Comparison of ENCODE assay signal across 17 cellular contexts in genomic region chr6:100446922-100447899, GRCh38. TPM values are rescaled to one million over a fixed set of nuclear protein-coding genes. Genes with fewer than 3 reads are reported as not detected.
A peak's percentile ranks its signal among the peaks of the same experiment; 100 is the strongest.
DNase-seq lines count a peak whose midpoint lies in the region; ATAC-seq, FAIRE-seq and TF ChIP-seq lines count a peak whose summit lies in the region.
"Had no signal": no experiment of that assay in that cellular context is flagged by ENCODE, and none has a peak within 500 bp of the region (broad histone marks: within the 10 kb centered on the region; RNA-seq: fewer than 3 reads in every experiment).

No MANE protein-coding gene starts in this region.

- H3K4me1 ChIP-seq in adipocyte (ENCODE audit: control insufficient read depth, insufficient read depth, low read length): peaks cover 9% of the 10 kb centered on the region
- H3K4me1 ChIP-seq in keratinocyte (ENCODE audit: control insufficient read depth, extremely low read depth, insufficient read depth, low read length): no peaks in the 10 kb centered on the region
- H3K4me1 ChIP-seq: HAP-1 had no signal

- H3K4me3 ChIP-seq in adipocyte (ENCODE audit: low read length): peak overlapping the region; percentile 39
- H3K4me3 ChIP-seq in keratinocyte (ENCODE audit: control insufficient read depth in 2 of 3, extremely low read depth in 1 of 3, insufficient read depth in 2 of 3, low read depth in 1 of 3, low read length in 3 of 3): no peak overlapping the region
- H3K4me3 ChIP-seq: HAP-1 had no signal

- H3K9me3 Mint-ChIP-seq in activated naive CD4-positive, alpha-beta T cell treated with anti-CD3 and anti-CD28 coated beads, Interleukin-2, amount 10 ng/mL, durations not matched to agents 7 days and 5 days: no peaks in the 10 kb centered on the region
- no peaks in the 10 kb centered on the region for H3K9me3 Mint-ChIP-seq in activated naive CD4-positive, alpha-beta T cell treated with anti-CD3 and anti-CD28 coated beads for 36 hours

- H3K4me2 ChIP-seq in keratinocyte (ENCODE audit: control insufficient read depth, extremely low read depth, insufficient read depth, low read depth, low read length): peak overlapping the region; percentile 34

- CTCF ChIA-PET in activated naive CD4-positive, alpha-beta T cell treated with anti-CD3 and anti-CD28 coated beads, Interleukin-2, amount 10 ng/mL, durations not matched to agents 7 days and 5 days (lab: Charles Lee): interaction anchor here (0.9 kb wide), 1 partner anchor 9 kb away, joined by 3 read pairs; no protein-coding TSS in a partner anchor
- CTCF ChIA-PET in activated naive CD4-positive, alpha-beta T cell treated with anti-CD3 and anti-CD28 coated beads for 36 hours (lab: Charles Lee): interaction anchor here (0.8 kb wide), 1 partner anchor 18 kb away, joined by 3 read pairs; the partner anchor contains the start of gene SIM1

- peaks cover 5% of the 10 kb centered on the region for H3K36me3 Mint-ChIP-seq in activated naive CD4-positive, alpha-beta T cell treated with anti-CD3 and anti-CD28 coated beads, Interleukin-2, amount 10 ng/mL, durations not matched to agents 7 days and 5 days
- H3K36me3 Mint-ChIP-seq in activated naive CD4-positive, alpha-beta T cell treated with anti-CD3 and anti-CD28 coated beads for 36 hours (ENCODE audit: low read depth): peaks cover 4% of the 10 kb centered on the region

- no peaks in the 10 kb centered on the region for H3K9me3 ChIP-seq in adipocyte (ENCODE audit: control insufficient read depth, low read length)
- no peaks in the 10 kb centered on the region for H3K9me3 ChIP-seq in keratinocyte (ENCODE audit: control insufficient read depth, low read depth, low read length)
- H3K9me3 ChIP-seq: HAP-1 had no signal

- H3K27me3 ChIP-seq in adipocyte (replicated peaks; ENCODE audit: control insufficient read depth, insufficient read depth, low read length) (no peaks in the 10 kb centered on the region), keratinocyte (ENCODE audit: control insufficient read depth, extremely low read depth, insufficient read depth, low read length) (peaks cover 77% of the 10 kb centered on the region)

- H3K4me3 Mint-ChIP-seq in activated naive CD4-positive, alpha-beta T cell treated with anti-CD3 and anti-CD28 coated beads, Interleukin-2, amount 10 ng/mL, durations not matched to agents 7 days and 5 days: peak overlapping the region; percentile 8
- H3K4me3 Mint-ChIP-seq in activated naive CD4-positive, alpha-beta T cell treated with anti-CD3 and anti-CD28 coated beads for 36 hours: no peak overlapping the region

- H3K27me3 Mint-ChIP-seq in activated naive CD4-positive, alpha-beta T cell treated with anti-CD3 and anti-CD28 coated beads, Interleukin-2, amount 10 ng/mL, durations not matched to agents 7 days and 5 days: no peaks in the 10 kb centered on the region
- peaks cover 55% of the 10 kb centered on the region for H3K27me3 Mint-ChIP-seq in activated naive CD4-positive, alpha-beta T cell treated with anti-CD3 and anti-CD28 coated beads for 36 hours (ENCODE audit: low read depth)

- no peak overlapping the region for H3K27ac ChIP-seq in keratinocyte (ENCODE audit: control insufficient read depth, insufficient read depth, low read length)

- ATAC-seq in GM19463 (IDR thresholded peaks at IDR 0.05; ENCODE audit: unreplicated experiment): no peak
- ATAC-seq: activated naive CD4-positive, alpha-beta T cell treated with anti-CD3 and anti-CD28 coated beads, Interleukin-2, amount 50 U/mL, for 72 hours had no signal

- H3K79me2 ChIP-seq in keratinocyte (ENCODE audit: control insufficient read depth, insufficient read depth, low read length): no peaks in the 10 kb centered on the region

- no peaks in the 10 kb centered on the region for H4K20me1 ChIP-seq in keratinocyte (ENCODE audit: control insufficient read depth, extremely low read depth, insufficient read depth, low read length)

- intact Hi-C loops in activated naive CD4-positive, alpha-beta T cell treated with anti-CD3 and anti-CD28 coated beads for 36 hours (cut with micrococcal nuclease): loop anchor here (1.0 kb wide), 2 partner anchors 11 to 20 kb away; no protein-coding TSS in a partner anchor

- H3K27ac Mint-ChIP-seq in activated naive CD4-positive, alpha-beta T cell treated with anti-CD3 and anti-CD28 coated beads, Interleukin-2, amount 10 ng/mL, durations not matched to agents 7 days and 5 days: no peak overlapping the region
- H3K27ac Mint-ChIP-seq in activated naive CD4-positive, alpha-beta T cell treated with anti-CD3 and anti-CD28 coated beads for 36 hours: no peak overlapping the region

- H3K9ac ChIP-seq in adipocyte (ENCODE audit: low read length) (no peak overlapping the region), keratinocyte (ENCODE audit: control insufficient read depth, extremely low read depth, insufficient read depth, low read length) (no peak overlapping the region)

- dilution Hi-C loops in keratinocyte (cut with MboI; ENCODE audit: extremely low pct_ligation_motif_present, low sequenced_read_pairs): no loop called here

- H2AFZ ChIP-seq in keratinocyte (ENCODE audit: control insufficient read depth, low read length): no peak overlapping the region

- no peak for DNase-seq in activated naive CD4-positive, alpha-beta T cell treated with anti-CD3 and anti-CD28 coated beads, Interleukin-2, amount 10 ng/mL, durations not matched to agents 7 days and 5 days
- no peak for DNase-seq in activated naive CD4-positive, alpha-beta T cell treated with anti-CD3 and anti-CD28 coated beads for 36 hours
- DNase-seq in adipocyte (ENCODE audit: low read depth) (no peak), keratinocyte (ENCODE audit: low read depth, low spot score) (no peak), superior temporal gyrus (ENCODE audit: extremely low spot score) (peak; percentile 7), COLO668 (lab: John Stamatoyannopoulos, UW; ENCODE audit: unreplicated experiment) (no peak), NCI-H1417 (lab: John Stamatoyannopoulos, UW) (no peak)
- DNase-seq: activated CD4-positive, CD25-positive, alpha-beta regulatory T cell treated with anti-CD3 and anti-CD28 coated beads, Interleukin-2, amount 50 U/mL, for 72 hours; head of caudate nucleus; NCI-H2081 treated with DMSO at 0.1 percent for 48 hours had no signal

- no peak for TF ChIP-seq CTCF in keratinocyte (optimal IDR thresholded peaks at IDR 0.05 in 1 of 3, IDR thresholded peaks at IDR 0.05 in 1 of 3, conservative IDR thresholded peaks at IDR 0.05 in 1 of 3; ENCODE audit: extremely low read depth in 1 of 3, insufficient read depth in 2 of 3, low read length in 3 of 3)

- H3K36me3 ChIP-seq in adipocyte (ENCODE audit: control insufficient read depth, insufficient read depth, low read length, severe bottlenecking) (peaks cover 46% of the 10 kb centered on the region), keratinocyte (ENCODE audit: control insufficient read depth in 2 of 2, extremely low read depth in 1 of 2, insufficient read depth in 2 of 2, low read length in 2 of 2) (no peaks in the 10 kb centered on the region)
- H3K36me3 ChIP-seq: HAP-1 had no signal

- H3K9me1 ChIP-seq in keratinocyte (ENCODE audit: control insufficient read depth, extremely low read depth, insufficient read depth, low read length): no peaks in the 10 kb centered on the region

- peaks cover 7% of the 10 kb centered on the region for H3K4me1 Mint-ChIP-seq in activated naive CD4-positive, alpha-beta T cell treated with anti-CD3 and anti-CD28 coated beads, Interleukin-2, amount 10 ng/mL, durations not matched to agents 7 days and 5 days
- peaks cover 6% of the 10 kb centered on the region for H3K4me1 Mint-ChIP-seq in activated naive CD4-positive, alpha-beta T cell treated with anti-CD3 and anti-CD28 coated beads for 36 hours (ENCODE audit: low read depth)

- FAIRE-seq in keratinocyte (lab: Jason Lieb, UNC): no peak
- FAIRE-seq: G401.6 had no signal

RNA-seq across cellular contexts. Expression of gene SIM1, which starts 17.5 kb away (rescaled TPM):
- total RNA-seq in activated naive CD4-positive, alpha-beta T cell treated with anti-CD3 and anti-CD28 coated beads for 36 hours: not detected
- polyA plus RNA-seq in keratinocyte: not detected in 3 replicates
- polyA plus RNA-seq in keratinocyte (2011; ENCODE audit: low read depth): not detected
- polyA plus RNA-seq in keratinocyte (2011; cell fraction: cytosol; rRNA removed): not detected in 2 replicates
- polyA plus RNA-seq in keratinocyte (2011; cell fraction: nucleus; rRNA removed): not detected in 2 replicates
- not detected in 2 replicates for polyA plus RNA-seq in keratinocyte (2012; ENCODE audit: low replicate concordance)
- not detected in 3 replicates for polyA minus RNA-seq in keratinocyte
- polyA minus RNA-seq in keratinocyte (2011; cell fraction: cytosol; rRNA and poly(A)+ RNA removed): not detected
- polyA minus RNA-seq in keratinocyte (2011; cell fraction: nucleus; rRNA and poly(A)+ RNA removed): not detected in 2 replicates
- total RNA-seq: activated naive CD4-positive, alpha-beta T cell treated with anti-CD3 and anti-CD28 coated beads, Interleukin-2, amount 50 U/mL, for 72 hours; mesenteric fat pad; SK-MEL-5 had no signal
- polyA plus RNA-seq: urinary bladder had no signal
